23 cellular contexts compared by ENCODE assay signal in the genomic region with DNA sequence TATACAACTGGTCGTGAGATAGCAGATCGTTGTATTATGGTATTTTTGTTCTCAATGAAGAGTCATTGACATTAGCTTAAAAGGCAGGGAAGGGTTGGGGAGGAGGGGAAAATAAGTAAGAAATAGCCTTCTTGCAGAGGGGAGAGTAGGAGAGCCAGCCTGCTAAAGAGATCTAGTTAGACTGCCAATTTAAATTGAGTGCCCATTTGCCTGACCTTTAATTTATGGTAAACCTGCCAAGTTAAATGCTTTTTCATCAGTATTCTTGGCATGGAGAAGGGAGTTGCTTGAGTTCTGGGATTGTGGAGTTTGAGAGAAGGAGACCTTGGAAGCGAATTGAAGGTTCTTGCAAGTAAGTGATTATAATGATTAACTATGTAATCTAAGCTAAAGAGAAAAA.
"Had no signal": no experiment of that assay in that cellular context is flagged by ENCODE, and none has a peak within 500 bp of the region (broad histone marks: within the 10 kb centered on the region; RNA-seq: fewer than 3 reads in every experiment).

No MANE protein-coding gene starts in this region.

- H3K4me3 Mint-ChIP-seq: memory B cell; naive thymus-derived CD4-positive, alpha-beta T cell; natural killer cell treated with Interleukin-12 subunit alpha and Interleukin-12 subunit beta and Interleukin-15 and Interleukin-18, amount 100 ng/mL, for 72 hours; stimulated activated effector memory CD8-positive, alpha-beta T cell treated with anti-CD3 and anti-CD28 coated beads, Interleukin-12 subunit alpha, Interleukin-12 subunit beta, amount 100 ng/mL, for 72 hours; stimulated activated naive CD8-positive, alpha-beta T cell treated with anti-CD3 and anti-CD28 coated beads, Interleukin-15, Interleukin-2, amounts not matched to agents 100 ng/mL and 50 ng/mL, for 24 hours; type B pancreatic cell had no signal

- H3K9me3 Mint-ChIP-seq: memory B cell; natural killer cell treated with Interleukin-12 subunit alpha and Interleukin-12 subunit beta and Interleukin-15 and Interleukin-18, amount 100 ng/mL, for 72 hours; stimulated activated effector memory CD8-positive, alpha-beta T cell treated with anti-CD3 and anti-CD28 coated beads, Interleukin-12 subunit alpha, Interleukin-12 subunit beta, amount 100 ng/mL, for 72 hours; stimulated activated naive CD8-positive, alpha-beta T cell treated with anti-CD3 and anti-CD28 coated beads, Interleukin-15, Interleukin-2, amounts not matched to agents 100 ng/mL and 50 ng/mL, for 24 hours had no signal

- ATAC-seq: left colon; mucosa of descending colon; naive thymus-derived CD4-positive, alpha-beta T cell; natural killer cell treated with Interleukin-12 subunit alpha and Interleukin-12 subunit beta and Interleukin-15 and Interleukin-18, amount 100 ng/mL, for 72 hours; stimulated activated effector memory CD8-positive, alpha-beta T cell treated with anti-CD3 and anti-CD28 coated beads, Interleukin-12 subunit alpha, Interleukin-12 subunit beta, amount 100 ng/mL, for 72 hours had no signal

- H3K4me3 ChIP-seq: lung, mucosa of descending colon, ovary, sigmoid colon, spleen, tibial nerve, uterus had no signal

- H3K27ac ChIP-seq: ovary, sigmoid colon, tibial nerve, uterus had no signal

- H3K36me3 ChIP-seq: ovary, sigmoid colon, spleen, tibial nerve, uterus had no signal

- DNase-seq: head of caudate nucleus; hippocampal formation; left colon; midbrain; mucosa of descending colon; naive thymus-derived CD4-positive, alpha-beta T cell; ovary; retina; right cardiac atrium; sigmoid colon; small intestine; spleen; stimulated activated CD4-positive, alpha-beta T cell treated with anti-CD3 and anti-CD28 coated beads, Interleukin-4, amount 100 ng/mL, for 24 hours; stimulated activated naive CD4-positive, alpha-beta T cell; uterus had no signal

- H3K27ac Mint-ChIP-seq: memory B cell; naive thymus-derived CD4-positive, alpha-beta T cell; natural killer cell treated with Interleukin-12 subunit alpha and Interleukin-12 subunit beta and Interleukin-15 and Interleukin-18, amount 100 ng/mL, for 72 hours; stimulated activated effector memory CD8-positive, alpha-beta T cell treated with anti-CD3 and anti-CD28 coated beads, Interleukin-12 subunit alpha, Interleukin-12 subunit beta, amount 100 ng/mL, for 72 hours; stimulated activated naive CD8-positive, alpha-beta T cell treated with anti-CD3 and anti-CD28 coated beads, Interleukin-15, Interleukin-2, amounts not matched to agents 100 ng/mL and 50 ng/mL, for 24 hours; type B pancreatic cell had no signal

- FAIRE-seq: keratinocyte, small intestine had no signal

- H3K27me3 ChIP-seq: ovary, sigmoid colon, spleen, tibial nerve, uterus had no signal

- H3K9me3 ChIP-seq: mucosa of descending colon, ovary, sigmoid colon, spleen, tibial nerve, uterus had no signal

- H3K4me1 ChIP-seq: uterus had no signal

- H3K27me3 Mint-ChIP-seq: memory B cell; naive thymus-derived CD4-positive, alpha-beta T cell; natural killer cell treated with Interleukin-12 subunit alpha and Interleukin-12 subunit beta and Interleukin-15 and Interleukin-18, amount 100 ng/mL, for 72 hours; stimulated activated naive CD8-positive, alpha-beta T cell treated with anti-CD3 and anti-CD28 coated beads, Interleukin-15, Interleukin-2, amounts not matched to agents 100 ng/mL and 50 ng/mL, for 24 hours; type B pancreatic cell had no signal
